ENCODE assay signal across 9 cellular contexts in the genomic region with DNA sequence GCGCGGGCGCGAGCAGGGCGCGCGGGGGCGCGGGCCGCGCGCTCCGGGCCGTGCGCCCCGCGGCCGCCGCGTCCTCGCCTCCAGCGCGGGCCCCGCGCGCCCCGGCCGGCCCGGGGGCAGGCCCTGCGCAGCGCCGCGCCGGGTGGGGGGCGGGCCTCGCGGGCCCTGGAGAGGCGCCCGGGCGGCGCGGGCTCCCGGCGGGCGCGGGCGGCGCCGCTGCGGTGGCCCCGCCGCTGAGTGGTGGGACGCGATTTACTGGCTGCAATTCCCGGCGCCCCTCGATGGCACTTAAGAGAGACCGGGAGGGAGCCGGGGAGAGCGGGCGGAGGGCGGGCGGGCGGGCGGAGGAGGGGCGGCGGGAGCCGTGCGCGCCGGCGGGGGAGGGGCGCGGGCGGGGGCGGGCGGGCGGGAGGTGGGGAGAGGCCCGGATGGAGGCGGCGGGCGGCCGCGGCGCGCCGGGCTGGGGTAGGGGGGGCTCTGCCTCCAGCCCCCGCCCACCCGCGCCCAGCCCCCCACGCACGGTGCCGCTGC.
DNase-seq lines count a peak whose midpoint lies in the region; ATAC-seq and TF ChIP-seq lines count a peak whose summit lies in the region.
"Had no signal": no experiment of that assay in that cellular context is flagged by ENCODE, and none has a peak within 500 bp of the region (broad histone marks: within the 10 kb centered on the region; RNA-seq: fewer than 3 reads in every experiment).

No MANE protein-coding gene starts in this region.

- H3K27me3 Mint-ChIP-seq in stimulated activated naive B cell treated with anti-CD40 and anti-IgM and Interleukin-4, amounts not matched to agents 10 μg/mL and 1 μg/mL and 100 μg/mL, for 72 hours = peaks cover 56 to 64% of the 10 kb centered on the region in 2 donors

- POLR2A ChIA-PET in PC-3 (lab: Charles Lee; ENCODE audit: unreplicated experiment) = no interaction called here

- H3K9me3 ChIP-seq in PC-3 (ENCODE audit: low read length) (no peaks in the 10 kb centered on the region), gastroesophageal sphincter (no peaks in the 10 kb centered on the region)

- TF ChIP-seq CTCF in PC-3 (conservative IDR thresholded peaks at IDR 0.05; ENCODE audit: low read depth, low read length) (no peak), gastroesophageal sphincter (IDR thresholded peaks at IDR 0.05) (no peak)

- H4K20me1 ChIP-seq in PC-3 (ENCODE audit: low read length) = no peaks in the 10 kb centered on the region

- no peak for TF ChIP-seq EP300 in gastroesophageal sphincter (IDR thresholded peaks at IDR 0.05)

- no peak overlapping the region for H3K27ac ChIP-seq in PC-3 (ENCODE audit: low read length)
- peak overlapping the region; percentile 41 to 88 (median 84) for H3K27ac ChIP-seq in gastroesophageal sphincter

- CTCF ChIA-PET in PC-3 (lab: Charles Lee) = no interaction called here

- no peaks in the 10 kb centered on the region for H3K9me2 ChIP-seq in PC-3 (replicated peaks; ENCODE audit: low read length)

- no peak overlapping the region for H3K27ac Mint-ChIP-seq in stimulated activated naive B cell treated with anti-CD40 and anti-IgM and Interleukin-4, amounts not matched to agents 10 μg/mL and 1 μg/mL and 100 μg/mL, for 72 hours
- H3K27ac Mint-ChIP-seq: IgD-negative memory B cell had no signal

- no peaks in the 10 kb centered on the region for H3K36me3 Mint-ChIP-seq in stimulated activated naive B cell treated with anti-CD40 and anti-IgM and Interleukin-4, amounts not matched to agents 10 μg/mL and 1 μg/mL and 100 μg/mL, for 72 hours
- H3K36me3 Mint-ChIP-seq: IgD-negative memory B cell had no signal

- H3K9me3 Mint-ChIP-seq in stimulated activated naive B cell treated with anti-CD40 and anti-IgM and Interleukin-4, amounts not matched to agents 10 μg/mL and 1 μg/mL and 100 μg/mL, for 72 hours = no peaks in the 10 kb centered on the region

- no peaks in the 10 kb centered on the region for H3K27me3 ChIP-seq in PC-3 (ENCODE audit: low read length)
- no peaks in the 10 kb centered on the region for H3K27me3 ChIP-seq in gastroesophageal sphincter

- H3K4me1 Mint-ChIP-seq in stimulated activated naive B cell treated with anti-CD40 and anti-IgM and Interleukin-4, amounts not matched to agents 10 μg/mL and 1 μg/mL and 100 μg/mL, for 72 hours = peaks cover 5 to 14% of the 10 kb centered on the region in 2 donors

- no peak overlapping the region for H2AFZ ChIP-seq in PC-3 (ENCODE audit: low read length)

- no peaks in the 10 kb centered on the region for H3F3A ChIP-seq in PC-3 (ENCODE audit: low read length, unreplicated experiment)

- no TSS peak for BruUV-seq in PC-3 (replicated peaks; lab: Mats Ljungman, UMichigan)

- no peaks in the 10 kb centered on the region for H3K36me3 ChIP-seq in PC-3 (ENCODE audit: low read depth, low read length)
- H3K36me3 ChIP-seq in gastroesophageal sphincter = no peaks in the 10 kb centered on the region

- no peak overlapping the region for H3K4me3 ChIP-seq in PC-3 (ENCODE audit: low read length)
- H3K4me3 ChIP-seq in gastroesophageal sphincter = peak overlapping the region; percentile 10 to 60

- no peak overlapping the region for H3K9ac ChIP-seq in PC-3 (ENCODE audit: low read length)

- ATAC-seq in PC-3 (peak; percentile 56), gastroesophageal sphincter (peak; percentile 70)
- ATAC-seq in stimulated activated naive B cell treated with anti-CD40 and anti-IgM and Interleukin-4, amounts not matched to agents 10 μg/mL and 1 μg/mL and 100 μg/mL, for 72 hours (replicated peaks) = peak; percentile 29 to 51

- H3K4me2 ChIP-seq in PC-3 (ENCODE audit: low read length) = no peak overlapping the region

- no peak for TF ChIP-seq POLR2A in gastroesophageal sphincter (IDR thresholded peaks at IDR 0.05)

- no CpG with 5 or more reads among the region's 93 CpGs for WGBS in gastroesophageal sphincter (ENCODE audit: low coverage in 1 of 2), 2 donors

- H3K79me2 ChIP-seq in PC-3 (ENCODE audit: low read length) = no peaks in the 10 kb centered on the region

- DNase-seq in NCI-H510A (lab: John Stamatoyannopoulos, UW) (peak; percentile 69), NCI-H510A treated with DMSO at 0.1 percent for 48 hours (lab: John Stamatoyannopoulos, UW) (no peak), PC-3 (peak; percentile 13), hepatic stellate cell (ENCODE audit: low spot score) (no peak), putamen (ENCODE audit: low spot score) (no peak), MV-4-11 (lab: John Stamatoyannopoulos, UW) (no peak)
- DNase-seq in stimulated activated naive B cell treated with anti-CD40 and anti-IgM and Interleukin-4, amounts not matched to agents 10 μg/mL and 1 μg/mL and 100 μg/mL, for 72 hours = no peak

- intact Hi-C loops in PC-3 (cut with micrococcal nuclease) = no loop called here

- H3K4me1 ChIP-seq in PC-3 (ENCODE audit: insufficient read depth, low read length) = peaks cover 3% of the 10 kb centered on the region; the same call in 1 of the 2 replicates
- peaks cover 0 to 46% (median 4%) of the 10 kb centered on the region in 3 donors for H3K4me1 ChIP-seq in gastroesophageal sphincter

- H3K4me3 Mint-ChIP-seq in stimulated activated naive B cell treated with anti-CD40 and anti-IgM and Interleukin-4, amounts not matched to agents 10 μg/mL and 1 μg/mL and 100 μg/mL, for 72 hours = no peak overlapping the region

Comparison
In these comparisons a context has a peak if more than half of its experiments do, and no peak if none do; other contexts are left out.
1. DNase-seq: peak in NCI-H510A (single experiment) and PC-3 (single experiment); none in NCI-H510A treated with DMSO at 0.1 percent for 48 hours (single experiment), stimulated activated naive B cell treated with anti-CD40 and anti-IgM and Interleukin-4, amounts not matched to agents 10 μg/mL and 1 μg/mL and 100 μg/mL, for 72 hours (single experiment), hepatic stellate cell (single experiment), putamen (single experiment) and MV-4-11 (single experiment).
2. Peak in every context shown above with its lines, with median percentiles within 50 percentile points of each other: ATAC-seq.